Comparison of ENCODE assay signal across 8 cellular contexts in genomic region chr4:499563-499962, GRCh38. TPM values are rescaled to one million over a fixed set of nuclear protein-coding genes. Genes with fewer than 3 reads are reported as not detected.
A peak's percentile ranks its signal among the peaks of the same experiment; 100 is the strongest.
DNase-seq lines count a peak whose midpoint lies in the region; ATAC-seq and TF ChIP-seq lines count a peak whose summit lies in the region.

No MANE protein-coding gene starts in this region.

- no peaks in the 10 kb centered on the region for H3K27me3 Mint-ChIP-seq in activated T-cell treated with anti-CD3 and anti-CD28 coated beads, Interleukin-2, amount 50 U/mL, for 72 hours (ENCODE audit: low read depth)

- no peak for TF ChIP-seq CTCF in VCaP (conservative IDR thresholded peaks at IDR 0.05)
- TF ChIP-seq CTCF in spleen (IDR thresholded peaks at IDR 0.05 in 8 of 11, conservative IDR thresholded peaks at IDR 0.05 in 3 of 11), result no peak

- H3K4me3 ChIP-seq in right cardiac atrium (ENCODE audit: low read length) (peak overlapping the region; percentile 95), spleen (peak overlapping the region; percentile 72 to 94 (median 88))

- peaks cover 2 to 4% of the 10 kb centered on the region in 2 donors for H3K9me3 Mint-ChIP-seq in activated T-cell treated with anti-CD3 and anti-CD28 coated beads, Interleukin-2, amount 50 U/mL, for 72 hours

- H3K4me3 Mint-ChIP-seq in activated T-cell treated with anti-CD3 and anti-CD28 coated beads, Interleukin-2, amount 50 U/mL, for 72 hours, result peak overlapping the region; percentile 97 to 98

- TF ChIP-seq POLR2A in spleen (IDR thresholded peaks at IDR 0.05), result no peak

- intact Hi-C loops in right cardiac atrium (cut with DNase I), result no loop called here
- intact Hi-C loops in spleen (cut with DNase I; ENCODE audit: low total_unique reads), result no loop called here

- H3K27ac Mint-ChIP-seq in activated T-cell treated with anti-CD3 and anti-CD28 coated beads, Interleukin-2, amount 50 U/mL, for 72 hours, result peak overlapping the region; percentile 93

- no peak for ATAC-seq in activated T-cell treated with anti-CD3 and anti-CD28 coated beads, Interleukin-2, amount 50 U/mL, for 72 hours (replicated peaks in 1 of 2)
- ATAC-seq in right cardiac atrium (peak in 1 of 2 donors; percentile 9), GM21526 (IDR thresholded peaks at IDR 0.05; ENCODE audit: low FRiP score, unreplicated experiment) (no peak)

- no peak for DNase-seq in activated T-cell treated with anti-CD3 and anti-CD28 coated beads, Interleukin-2, amount 50 U/mL, for 72 hours
- DNase-seq in activated T-cell treated with anti-CD3 and anti-CD28 coated beads for 4 hours, result no peak
- no peak for DNase-seq in right cardiac atrium
- no peak for DNase-seq in spleen
- no peak for DNase-seq in T-helper 9 cell
- no peak for DNase-seq in NCI-H524 (lab: John Stamatoyannopoulos, UW)

- H3K27me3 ChIP-seq in right cardiac atrium (ENCODE audit: control insufficient read depth, insufficient read depth) (no peaks in the 10 kb centered on the region), spleen (replicated peaks in 1 of 7) (no peaks in the 10 kb centered on the region)

- H3K36me3 Mint-ChIP-seq in activated T-cell treated with anti-CD3 and anti-CD28 coated beads, Interleukin-2, amount 50 U/mL, for 72 hours (ENCODE audit: insufficient read depth in 2 of 2), result peaks cover 20 to 56% of the 10 kb centered on the region in 2 donors

- peak overlapping the region; percentile 80 for H3K27ac ChIP-seq in VCaP
- no peak overlapping the region for H3K27ac ChIP-seq in right cardiac atrium (ENCODE audit: low read length)
- peak overlapping the region; percentile 81 to 95 (median 91) for H3K27ac ChIP-seq in spleen

- peaks cover 0 to 65% (median 27%) of the 10 kb centered on the region in 6 donors for H3K36me3 ChIP-seq in spleen

- WGBS in right cardiac atrium, result 2% methylated on average over 15 of the region's 15 CpGs
- WGBS in spleen, 5 donors, result 3 to 7% (median 7%) methylated on average over 15 of the region's 15 CpGs

- peaks cover 29% of the 10 kb centered on the region for H3K4me1 Mint-ChIP-seq in activated T-cell treated with anti-CD3 and anti-CD28 coated beads, Interleukin-2, amount 50 U/mL, for 72 hours (ENCODE audit: low read depth)

- H3K4me1 ChIP-seq in right cardiac atrium (ENCODE audit: control insufficient read depth, insufficient read depth, low read length) (peaks cover 9% of the 10 kb centered on the region), spleen (peaks cover 11 to 47% (median 36%) of the 10 kb centered on the region in 6 donors)

- H3K9me3 ChIP-seq in right cardiac atrium (ENCODE audit: control insufficient read depth, low read length), result no peaks in the 10 kb centered on the region
- H3K9me3 ChIP-seq in spleen, result peaks cover 0 to 26% (median 22%) of the 10 kb centered on the region in 8 donors

RNA-seq across cellular contexts. Expression of gene PIGG, which starts 0.6 kb away (rescaled TPM):
- total RNA-seq in activated T-cell treated with anti-CD3 and anti-CD28 coated beads, Interleukin-2, amount 50 U/mL, for 72 hours, result 10 to 100 TPM; 64.8 to 80.8 TPM
- total RNA-seq in right cardiac atrium (10 to 100 TPM; 20.8 to 25.9 (median 23.9) TPM), spleen (100 to 1,000 TPM in 1 of 7 donors, 10 to 100 TPM in 6; 60.6 to 102 (median 85.0) TPM)
- polyA plus RNA-seq in right cardiac atrium (18.3 TPM), spleen (10 to 100 TPM; 28.0 to 60.6 (median 49.1) TPM)

RNA-seq across cellular contexts. Expression of gene ZNF721, which starts 0.6 kb away (rescaled TPM):
- total RNA-seq in activated T-cell treated with anti-CD3 and anti-CD28 coated beads, Interleukin-2, amount 50 U/mL, for 72 hours, result 10 to 100 TPM; 45.8 to 46.8 TPM
- total RNA-seq in right cardiac atrium, result 10 to 100 TPM; 14.4 to 18.9 (median 15.9) TPM
- polyA plus RNA-seq in right cardiac atrium, result 7.9 TPM
- 10 to 100 TPM; 30.5 to 54.9 (median 44.8) TPM for total RNA-seq in spleen
- 10 to 100 TPM; 11.9 to 14.2 (median 12.8) TPM for polyA plus RNA-seq in spleen
